In genomic region chr16:69386596-69386995, GRCh38 we compare ENCODE assay signal across 8 cellular contexts. TPM values are rescaled to one million over a fixed set of nuclear protein-coding genes. Genes with fewer than 3 reads are reported as not detected.
DNase-seq lines count a peak whose midpoint lies in the region; ATAC-seq and TF ChIP-seq lines count a peak whose summit lies in the region.

No MANE protein-coding gene starts in this region.

- CTCF ChIA-PET in PC-3 (lab: Charles Lee) (no interaction called here), HEK293T (lab: Yijun Ruan, JAX) (no interaction called here)

- intact Hi-C loops in PC-3 (cut with micrococcal nuclease) = no loop called here
- intact Hi-C loops in dorsolateral prefrontal cortex (cut with DNase I) = loop anchor here in 1 of 2 donors (5.0 kb wide), 1 partner anchor 376 kb away; the partner anchor contains the start of gene WWP2

- peak overlapping the region; percentile 87; the same call in 1 of the 2 replicates for H3K4me3 ChIP-seq in PC-3 (ENCODE audit: low read length)
- H3K4me3 ChIP-seq in dorsolateral prefrontal cortex = peak overlapping the region in 47 of 59 donors; percentile 62 to 91 (median 77)
- peak overlapping the region; percentile 87 for H3K4me3 ChIP-seq in smooth muscle cell

- H3K4me1 ChIP-seq in PC-3 (ENCODE audit: insufficient read depth, low read length) (peaks cover 8% of the 10 kb centered on the region), smooth muscle cell (ENCODE audit: low read depth) (peaks cover 9% of the 10 kb centered on the region)

- H3K79me2 ChIP-seq in PC-3 (ENCODE audit: low read length) = peaks cover 39% of the 10 kb centered on the region
- peaks cover 46% of the 10 kb centered on the region for H3K79me2 ChIP-seq in smooth muscle cell (ENCODE audit: low read depth)

- 91% methylated on average over 1 of the region's 1 CpG for whole genome bisulfite sequencing in smooth muscle cell (ENCODE audit: low lambda C conversion rate)

- POLR2A ChIA-PET in PC-3 (lab: Charles Lee; ENCODE audit: unreplicated experiment) (no interaction called here), HEK293T (lab: Yijun Ruan, JAX) (no interaction called here)

- no peak for DNase-seq in activated T-cell treated with anti-CD3 and anti-CD28 coated beads, Interleukin-2, amount 50 U/mL, for 24 hours
- DNase-seq in activated T-cell treated with anti-CD3 and anti-CD28 coated beads for 4 hours (no peak), PC-3 (no peak), dorsolateral prefrontal cortex (no peak), smooth muscle cell (lab: John Stamatoyannopoulos, UW; ENCODE audit: unreplicated experiment) (no peak), HEK293T (ENCODE audit: extremely low spot score) (no peak), SW 1271 (lab: John Stamatoyannopoulos, UW) (no peak)

- no TSS peak for BruUV-seq in PC-3 (replicated peaks; lab: Mats Ljungman, UMichigan)

- TF ChIP-seq CTCF in PC-3 (conservative IDR thresholded peaks at IDR 0.05; ENCODE audit: low read depth, low read length) (no peak), dorsolateral prefrontal cortex (IDR thresholded peaks at IDR 0.05 in 54 of 56, conservative IDR thresholded peaks at IDR 0.05 in 2 of 56; ENCODE audit: low read depth in 1 of 56, partially characterized antibody in 56 of 56) (no peak), smooth muscle cell (IDR thresholded peaks at IDR 0.05; ENCODE audit: borderline replicate concordance, insufficient read depth, poor library complexity, severe bottlenecking) (no peak)

- H3K36me3 ChIP-seq in PC-3 (ENCODE audit: low read depth, low read length) (peaks cover 20% of the 10 kb centered on the region), smooth muscle cell (ENCODE audit: low read depth) (peaks cover 16% of the 10 kb centered on the region)

- no peak for ATAC-seq in PC-3
- no peak for ATAC-seq in GM18858 (IDR thresholded peaks at IDR 0.05; ENCODE audit: unreplicated experiment)

- peak overlapping the region; percentile 88 for H3K4me3 Mint-ChIP-seq in activated T-cell treated with anti-CD3 and anti-CD28 coated beads, Interleukin-2, amount 50 U/mL, for 24 hours

- H3K9me3 Mint-ChIP-seq in activated T-cell treated with anti-CD3 and anti-CD28 coated beads, Interleukin-2, amount 50 U/mL, for 24 hours = no peaks in the 10 kb centered on the region

- peak overlapping the region; percentile 92 for H3K27ac Mint-ChIP-seq in activated T-cell treated with anti-CD3 and anti-CD28 coated beads, Interleukin-2, amount 50 U/mL, for 24 hours

- H3F3A ChIP-seq in PC-3 (ENCODE audit: low read length, unreplicated experiment) (no peaks in the 10 kb centered on the region), smooth muscle cell (ENCODE audit: low read depth) (no peaks in the 10 kb centered on the region)

- H3K27ac ChIP-seq in PC-3 (ENCODE audit: low read length) (no peak overlapping the region), dorsolateral prefrontal cortex (peak overlapping the region in 32 of 59 donors; percentile 65 to 96 (median 88)), smooth muscle cell (ENCODE audit: low read depth) (no peak overlapping the region)

- H3K9me3 ChIP-seq in PC-3 (ENCODE audit: low read length) (no peaks in the 10 kb centered on the region), smooth muscle cell (replicated peaks; ENCODE audit: low read depth) (no peaks in the 10 kb centered on the region)

- no peak overlapping the region for H3K9ac ChIP-seq in PC-3 (ENCODE audit: low read length)
- no peak overlapping the region for H3K9ac ChIP-seq in smooth muscle cell (ENCODE audit: low read depth)

- peaks cover 29% of the 10 kb centered on the region for H3K4me1 Mint-ChIP-seq in activated T-cell treated with anti-CD3 and anti-CD28 coated beads, Interleukin-2, amount 50 U/mL, for 24 hours (ENCODE audit: low read depth)

- no peaks in the 10 kb centered on the region for H3K9me2 ChIP-seq in PC-3 (replicated peaks; ENCODE audit: low read length)

- peaks cover 37% of the 10 kb centered on the region for H3K36me3 Mint-ChIP-seq in activated T-cell treated with anti-CD3 and anti-CD28 coated beads, Interleukin-2, amount 50 U/mL, for 24 hours (ENCODE audit: low read depth)

- H2AFZ ChIP-seq in PC-3 (ENCODE audit: low read length) (peak overlapping the region; percentile 86; the same call in 1 of the 2 replicates), smooth muscle cell (ENCODE audit: low read depth) (peak overlapping the region; percentile 89)

- no peaks in the 10 kb centered on the region for H4K20me1 ChIP-seq in PC-3 (ENCODE audit: low read length)
- H4K20me1 ChIP-seq in smooth muscle cell (ENCODE audit: low read depth) = no peaks in the 10 kb centered on the region

- H3K27me3 ChIP-seq in PC-3 (ENCODE audit: low read length) (no peaks in the 10 kb centered on the region), dorsolateral prefrontal cortex (no peaks in the 10 kb centered on the region), smooth muscle cell (ENCODE audit: low read depth) (no peaks in the 10 kb centered on the region)

- H3K27me3 Mint-ChIP-seq in activated T-cell treated with anti-CD3 and anti-CD28 coated beads, Interleukin-2, amount 50 U/mL, for 24 hours = no peaks in the 10 kb centered on the region

- H3K4me2 ChIP-seq in PC-3 (ENCODE audit: low read length) (peak overlapping the region; percentile 64; the same call in 1 of the 2 replicates), smooth muscle cell (peak overlapping the region; percentile 91)

TF ChIP-seq in HEK293T, 16 proteins besides CTCF, POLR2A, EP300 and RAD21:
- no peak for TF ChIP-seq SP1 (IDR thresholded peaks at IDR 0.05)
- no peak for TF ChIP-seq TARDBP (IDR thresholded peaks at IDR 0.05)
- TF ChIP-seq ZNF384 (IDR thresholded peaks at IDR 0.05) = no peak
- TF ChIP-seq ELF4 (IDR thresholded peaks at IDR 0.05) = no peak
- TF ChIP-seq FOXK2 (IDR thresholded peaks at IDR 0.05) = no peak
- TF ChIP-seq NFRKB (IDR thresholded peaks at IDR 0.05) = no peak
- TF ChIP-seq CTBP1 (IDR thresholded peaks at IDR 0.05; ENCODE audit: borderline replicate concordance) = no peak
- TF ChIP-seq FOXM1 (IDR thresholded peaks at IDR 0.05; ENCODE audit: borderline replicate concordance) = no peak
- no peak for TF ChIP-seq HDGF (IDR thresholded peaks at IDR 0.05; ENCODE audit: borderline replicate concordance)
- TF ChIP-seq ARNT (IDR thresholded peaks at IDR 0.05) = no peak
- no peak for TF ChIP-seq LEF1 (IDR thresholded peaks at IDR 0.05; ENCODE audit: borderline replicate concordance)
- no peak for TF ChIP-seq SUZ12 (IDR thresholded peaks at IDR 0.05)
- TF ChIP-seq FOXA1 (IDR thresholded peaks at IDR 0.05) = no peak
- TF ChIP-seq, protein P1, sequence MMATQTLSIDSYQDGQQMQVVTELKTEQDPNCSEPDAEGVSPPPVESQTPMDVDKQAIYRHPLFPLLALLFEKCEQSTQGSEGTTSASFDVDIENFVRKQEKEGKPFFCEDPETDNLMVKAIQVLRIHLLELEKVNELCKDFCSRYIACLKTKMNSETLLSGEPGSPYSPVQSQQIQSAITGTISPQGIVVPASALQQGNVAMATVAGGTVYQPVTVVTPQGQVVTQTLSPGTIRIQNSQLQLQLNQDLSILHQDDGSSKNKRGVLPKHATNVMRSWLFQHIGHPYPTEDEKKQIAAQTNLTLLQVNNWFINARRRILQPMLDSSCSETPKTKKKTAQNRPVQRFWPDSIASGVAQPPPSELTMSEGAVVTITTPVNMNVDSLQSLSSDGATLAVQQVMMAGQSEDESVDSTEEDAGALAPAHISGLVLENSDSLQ (IDR thresholded peaks at IDR 0.05) = no peak
- no peak for TF ChIP-seq L3MBTL2 (conservative IDR thresholded peaks at IDR 0.05)
- no peak for TF ChIP-seq BHLHE40 (IDR thresholded peaks at IDR 0.05; ENCODE audit: borderline replicate concordance)

RNA-seq across cellular contexts. Expression of gene TERF2, which starts 0.8 kb away (rescaled TPM):
- total RNA-seq in PC-3 (2014; rRNA removed) = 8.4 and 17.2 TPM in 2 replicates
- total RNA-seq in dorsolateral prefrontal cortex = 100 to 1,000 TPM in 4 of 120 experiments, 10 to 100 TPM in 116; 46.4 to 105 (median 75.6) TPM
- total RNA-seq in smooth muscle cell = 13.5 and 17.8 TPM in 2 replicates
- polyA plus RNA-seq in smooth muscle cell = 23.7 and 24.0 TPM in 2 replicates

RNA-seq across cellular contexts. Expression of gene TMED6, which starts 35.0 kb away (rescaled TPM):
- not detected in 2 replicates for total RNA-seq in PC-3 (2014; rRNA removed)
- total RNA-seq in dorsolateral prefrontal cortex = 1 to 10 TPM in 60 of 120 experiments, under 1 TPM in 32, not detected in 28; 0.57 to 3.4 (median 1.3) TPM
- 0.27 TPM in 1 of 2 replicates, not detected in the other for total RNA-seq in smooth muscle cell
- 0.23 and 1.3 TPM in 2 replicates for polyA plus RNA-seq in smooth muscle cell

RNA-seq across cellular contexts. Expression of gene CYB5B, which starts 37.8 kb away (rescaled TPM):
- total RNA-seq in PC-3 (2014; rRNA removed) = 64.5 and 77.1 TPM in 2 replicates
- 100 to 1,000 TPM in 88 of 120 experiments, 10 to 100 TPM in 32; 79.7 to 179 (median 108) TPM for total RNA-seq in dorsolateral prefrontal cortex
- total RNA-seq in smooth muscle cell = 47.4 and 64.0 TPM in 2 replicates
- 94.0 and 99.8 TPM in 2 replicates for polyA plus RNA-seq in smooth muscle cell

RNA-seq across cellular contexts. Expression of gene NIP7, which starts 47.0 kb away (rescaled TPM):
- total RNA-seq in PC-3 (2014; rRNA removed) = 25.4 and 28.3 TPM in 2 replicates
- 10 to 100 TPM in 97 of 120 experiments, 1 to 10 TPM in 23; 7.2 to 21.6 (median 12.4) TPM for total RNA-seq in dorsolateral prefrontal cortex
- 13.3 and 17.0 TPM in 2 replicates for total RNA-seq in smooth muscle cell
- polyA plus RNA-seq in smooth muscle cell = 20.0 and 20.3 TPM in 2 replicates

RNA-seq across cellular contexts. Expression of gene COG8, which starts 47.2 kb away (rescaled TPM):
- total RNA-seq in PC-3 (2014; rRNA removed) (27.2 and 29.5 TPM in 2 replicates), dorsolateral prefrontal cortex (10 to 100 TPM; 30.0 to 57.6 (median 41.0) TPM), smooth muscle cell (33.5 and 35.6 TPM in 2 replicates)
- polyA plus RNA-seq in smooth muscle cell = 26.6 and 37.2 TPM in 2 replicates

Comparison
In these comparisons a context has a peak if more than half of its experiments do, and no peak if none do; other contexts are left out.
1. H3K27ac ChIP-seq: peak in dorsolateral prefrontal cortex (32 of 59); none in PC-3 (single experiment) and smooth muscle cell (single experiment).
2. Peak in every context shown above with its lines, with median percentiles within 50 percentile points of each other: H3K4me3 ChIP-seq.